1 cellular context compared by ENCODE assay signal in genomic region chr20:62083312-62083711, GRCh38.
TF ChIP-seq lines count a peak whose summit lies in the region.

No MANE protein-coding gene starts in this region.

TF ChIP-seq in HepG2, 621 proteins besides CTCF, POLR2A, EP300 and RAD21 (continued from another document):
- TF ChIP-seq ZBTB49 (CRISPR knock-in tag; IDR thresholded peaks at IDR 0.05; ENCODE audit: borderline replicate concordance) (no peak), WIZ (CRISPR knock-in tag; IDR thresholded peaks at IDR 0.05) (no peak), ELF1 (CRISPR knock-in tag; IDR thresholded peaks at IDR 0.05) (no peak), ETV5 (CRISPR knock-in tag; IDR thresholded peaks at IDR 0.05; ENCODE audit: borderline replicate concordance) (no peak), ZNF512 (CRISPR knock-in tag; IDR thresholded peaks at IDR 0.05) (peak; percentile 74; the same call in 1 of the 2 replicates), AGO2 (optimal IDR thresholded peaks at IDR 0.05; ENCODE audit: low read depth, low read length) (no peak), IKZF1 (IDR thresholded peaks at IDR 0.05) (no peak), ZNF383 (CRISPR knock-in tag; IDR thresholded peaks at IDR 0.05; ENCODE audit: borderline replicate concordance) (no peak), PHB2 (IDR thresholded peaks at IDR 0.05; ENCODE audit: partially characterized antibody) (peak; percentile 41)
- TF ChIP-seq, protein P1, sequence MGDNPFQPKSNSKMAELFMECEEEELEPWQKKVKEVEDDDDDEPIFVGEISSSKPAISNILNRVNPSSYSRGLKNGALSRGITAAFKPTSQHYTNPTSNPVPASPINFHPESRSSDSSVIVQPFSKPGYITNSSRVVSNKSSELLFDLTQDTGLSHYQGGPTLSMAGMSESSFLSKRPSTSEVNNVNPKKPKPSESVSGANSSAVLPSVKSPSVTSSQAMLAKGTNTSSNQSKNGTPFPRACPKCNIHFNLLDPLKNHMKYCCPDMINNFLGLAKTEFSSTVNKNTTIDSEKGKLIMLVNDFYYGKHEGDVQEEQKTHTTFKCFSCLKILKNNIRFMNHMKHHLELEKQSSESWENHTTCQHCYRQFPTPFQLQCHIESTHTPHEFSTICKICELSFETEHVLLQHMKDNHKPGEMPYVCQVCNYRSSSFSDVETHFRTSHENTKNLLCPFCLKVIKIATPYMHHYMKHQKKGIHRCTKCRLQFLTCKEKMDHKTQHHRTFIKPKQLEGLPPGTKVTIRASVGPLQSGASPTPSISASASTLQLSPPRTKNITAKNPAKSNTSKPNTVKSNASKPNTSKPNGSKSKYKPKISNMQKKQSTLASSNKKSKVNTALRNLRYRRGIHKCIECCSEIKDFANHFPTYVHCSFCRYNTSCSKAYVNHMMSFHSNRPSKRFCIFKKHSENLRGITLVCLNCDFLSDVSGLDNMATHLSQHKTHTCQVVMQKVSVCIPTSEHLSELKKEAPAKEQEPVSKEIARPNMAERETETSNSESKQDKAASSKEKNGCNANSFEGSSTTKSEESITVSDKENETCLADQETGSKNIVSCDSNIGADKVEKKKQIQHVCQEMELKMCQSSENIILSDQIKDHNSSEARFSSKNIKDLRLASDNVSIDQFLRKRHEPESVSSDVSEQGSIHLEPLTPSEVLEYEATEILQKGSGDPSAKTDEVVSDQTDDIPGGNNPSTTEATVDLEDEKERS (CRISPR knock-in tag; IDR thresholded peaks at IDR 0.05): no peak
- TF ChIP-seq, protein P2, sequence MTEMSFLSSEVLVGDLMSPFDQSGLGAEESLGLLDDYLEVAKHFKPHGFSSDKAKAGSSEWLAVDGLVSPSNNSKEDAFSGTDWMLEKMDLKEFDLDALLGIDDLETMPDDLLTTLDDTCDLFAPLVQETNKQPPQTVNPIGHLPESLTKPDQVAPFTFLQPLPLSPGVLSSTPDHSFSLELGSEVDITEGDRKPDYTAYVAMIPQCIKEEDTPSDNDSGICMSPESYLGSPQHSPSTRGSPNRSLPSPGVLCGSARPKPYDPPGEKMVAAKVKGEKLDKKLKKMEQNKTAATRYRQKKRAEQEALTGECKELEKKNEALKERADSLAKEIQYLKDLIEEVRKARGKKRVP (CRISPR knock-in tag; IDR thresholded peaks at IDR 0.05): no peak
- TF ChIP-seq, protein P3, sequence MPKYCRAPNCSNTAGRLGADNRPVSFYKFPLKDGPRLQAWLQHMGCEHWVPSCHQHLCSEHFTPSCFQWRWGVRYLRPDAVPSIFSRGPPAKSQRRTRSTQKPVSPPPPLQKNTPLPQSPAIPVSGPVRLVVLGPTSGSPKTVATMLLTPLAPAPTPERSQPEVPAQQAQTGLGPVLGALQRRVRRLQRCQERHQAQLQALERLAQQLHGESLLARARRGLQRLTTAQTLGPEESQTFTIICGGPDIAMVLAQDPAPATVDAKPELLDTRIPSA (CRISPR knock-in tag; IDR thresholded peaks at IDR 0.05; ENCODE audit: borderline replicate concordance): no peak
